Comparison of ENCODE assay signal across 1 cellular context in genomic region chr22:27896251-27896650, GRCh38.
TF ChIP-seq lines count a peak whose summit lies in the region.

No MANE protein-coding gene starts in this region.

TF ChIP-seq in GM12878, 131 proteins besides CTCF, POLR2A, EP300 and RAD21 (continued from another document and continues in another):
- TF ChIP-seq PRDM15 (CRISPR knock-in tag; IDR thresholded peaks at IDR 0.05) = no peak
- TF ChIP-seq EED (IDR thresholded peaks at IDR 0.05; ENCODE audit: low read depth) = peak; percentile 65
- 0 out of 2 replicates have a peak, but pooled peaks have one; percentile 21 for TF ChIP-seq NR2F1 (conservative IDR thresholded peaks at IDR 0.05)
- peak; percentile 45 to 56; a peak in 2 of 4 replicates for TF ChIP-seq IKZF2 (IDR thresholded peaks at IDR 0.05)
- TF ChIP-seq ELK1 (IDR thresholded peaks at IDR 0.05; ENCODE audit: low read depth, low read length) = no peak
- no peak for TF ChIP-seq SIX5 (IDR thresholded peaks at IDR 0.05; ENCODE audit: low read depth, low read length, severe bottlenecking)
- TF ChIP-seq NR2C2 (IDR thresholded peaks at IDR 0.05; ENCODE audit: borderline replicate concordance, control insufficient read depth, insufficient read length, low read depth) = no peak
- no peak for TF ChIP-seq ZBED1 (IDR thresholded peaks at IDR 0.05; ENCODE audit: borderline replicate concordance)
- no peak for TF ChIP-seq YBX1 (IDR thresholded peaks at IDR 0.05)
- TF ChIP-seq E2F4 (IDR thresholded peaks at IDR 0.05; ENCODE audit: low read depth, low read length) = no peak
- TF ChIP-seq JUNB (IDR thresholded peaks at IDR 0.05) = peak; percentile 79
- TF ChIP-seq ESRRA (IDR thresholded peaks at IDR 0.05; ENCODE audit: low read length) = no peak
- no peak for TF ChIP-seq KDM1A (IDR thresholded peaks at IDR 0.05; ENCODE audit: borderline replicate concordance)
- no peak for TF ChIP-seq CHD4 (IDR thresholded peaks at IDR 0.05)
- no peak for TF ChIP-seq RB1 (IDR thresholded peaks at IDR 0.05; ENCODE audit: borderline replicate concordance)
- TF ChIP-seq, protein P1, sequence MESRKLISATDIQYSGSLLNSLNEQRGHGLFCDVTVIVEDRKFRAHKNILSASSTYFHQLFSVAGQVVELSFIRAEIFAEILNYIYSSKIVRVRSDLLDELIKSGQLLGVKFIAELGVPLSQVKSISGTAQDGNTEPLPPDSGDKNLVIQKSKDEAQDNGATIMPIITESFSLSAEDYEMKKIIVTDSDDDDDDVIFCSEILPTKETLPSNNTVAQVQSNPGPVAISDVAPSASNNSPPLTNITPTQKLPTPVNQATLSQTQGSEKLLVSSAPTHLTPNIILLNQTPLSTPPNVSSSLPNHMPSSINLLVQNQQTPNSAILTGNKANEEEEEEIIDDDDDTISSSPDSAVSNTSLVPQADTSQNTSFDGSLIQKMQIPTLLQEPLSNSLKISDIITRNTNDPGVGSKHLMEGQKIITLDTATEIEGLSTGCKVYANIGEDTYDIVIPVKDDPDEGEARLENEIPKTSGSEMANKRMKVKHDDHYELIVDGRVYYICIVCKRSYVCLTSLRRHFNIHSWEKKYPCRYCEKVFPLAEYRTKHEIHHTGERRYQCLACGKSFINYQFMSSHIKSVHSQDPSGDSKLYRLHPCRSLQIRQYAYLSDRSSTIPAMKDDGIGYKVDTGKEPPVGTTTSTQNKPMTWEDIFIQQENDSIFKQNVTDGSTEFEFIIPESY (IDR thresholded peaks at IDR 0.05) = no peak
- no peak for TF ChIP-seq SMAD5 (IDR thresholded peaks at IDR 0.05; ENCODE audit: low read depth)
- no peak for TF ChIP-seq ZNF207 (IDR thresholded peaks at IDR 0.05; ENCODE audit: borderline replicate concordance)
- TF ChIP-seq POU2F2 (IDR thresholded peaks at IDR 0.05; ENCODE audit: borderline replicate concordance, low read depth, low read length) = peak; percentile 58; the same call in 1 of the 3 replicates
- no peak for TF ChIP-seq ZZZ3 (IDR thresholded peaks at IDR 0.05; ENCODE audit: control insufficient read depth, insufficient read length, low read depth)
- no peak for TF ChIP-seq RBBP5 (conservative IDR thresholded peaks at IDR 0.05)
- no peak for TF ChIP-seq POLR2AphosphoS2 (IDR thresholded peaks at IDR 0.05; ENCODE audit: low read depth, low read length)
- TF ChIP-seq ZNF24 (IDR thresholded peaks at IDR 0.05) = no peak
- TF ChIP-seq, protein P2, sequence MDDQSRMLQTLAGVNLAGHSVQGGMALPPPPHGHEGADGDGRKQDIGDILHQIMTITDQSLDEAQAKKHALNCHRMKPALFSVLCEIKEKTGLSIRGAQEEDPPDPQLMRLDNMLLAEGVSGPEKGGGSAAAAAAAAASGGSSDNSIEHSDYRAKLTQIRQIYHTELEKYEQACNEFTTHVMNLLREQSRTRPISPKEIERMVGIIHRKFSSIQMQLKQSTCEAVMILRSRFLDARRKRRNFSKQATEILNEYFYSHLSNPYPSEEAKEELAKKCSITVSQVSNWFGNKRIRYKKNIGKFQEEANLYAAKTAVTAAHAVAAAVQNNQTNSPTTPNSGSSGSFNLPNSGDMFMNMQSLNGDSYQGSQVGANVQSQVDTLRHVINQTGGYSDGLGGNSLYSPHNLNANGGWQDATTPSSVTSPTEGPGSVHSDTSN (IDR thresholded peaks at IDR 0.05; ENCODE audit: insufficient replicate concordance, low read depth, low read length) = peak; percentile 25
- no peak for TF ChIP-seq ASH2L (IDR thresholded peaks at IDR 0.05; ENCODE audit: borderline replicate concordance, low read depth)
- TF ChIP-seq SP1 (IDR thresholded peaks at IDR 0.05; ENCODE audit: low read depth, low read length) = no peak
- TF ChIP-seq KAT2A (conservative IDR thresholded peaks at IDR 0.05; ENCODE audit: control insufficient read depth, low read depth, low read length) = no peak
- TF ChIP-seq HDAC6 (IDR thresholded peaks at IDR 0.05; ENCODE audit: unreplicated experiment) = no peak
- TF ChIP-seq BRCA1 (IDR thresholded peaks at IDR 0.05; ENCODE audit: low read depth, low read length) = no peak
- no peak for TF ChIP-seq SREBF2 (IDR thresholded peaks at IDR 0.05; ENCODE audit: low read length)
- TF ChIP-seq IRF3 (IDR thresholded peaks at IDR 0.05) = no peak
- peak; percentile 73; the same call in 1 of the 2 replicates for TF ChIP-seq MTA2 (IDR thresholded peaks at IDR 0.05; ENCODE audit: low read depth)
- no peak for TF ChIP-seq SRF (IDR thresholded peaks at IDR 0.05; ENCODE audit: low read depth in 2 of 2, low read length in 2 of 2)
- TF ChIP-seq RAD51 (IDR thresholded peaks at IDR 0.05) = no peak
- TF ChIP-seq, protein P3, sequence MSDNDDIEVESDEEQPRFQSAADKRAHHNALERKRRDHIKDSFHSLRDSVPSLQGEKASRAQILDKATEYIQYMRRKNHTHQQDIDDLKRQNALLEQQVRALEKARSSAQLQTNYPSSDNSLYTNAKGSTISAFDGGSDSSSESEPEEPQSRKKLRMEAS (IDR thresholded peaks at IDR 0.05; ENCODE audit: low read depth, low read length) = no peak
- TF ChIP-seq FOS (IDR thresholded peaks at IDR 0.05; ENCODE audit: borderline replicate concordance, extremely low read depth, insufficient read length) = no peak
- no peak for TF ChIP-seq ZBTB40 (IDR thresholded peaks at IDR 0.05; ENCODE audit: borderline replicate concordance)
- TF ChIP-seq BACH1 (IDR thresholded peaks at IDR 0.05; ENCODE audit: borderline replicate concordance) = no peak
- TF ChIP-seq NBN (IDR thresholded peaks at IDR 0.05) = no peak
- TF ChIP-seq SPI1 (IDR thresholded peaks at IDR 0.05; ENCODE audit: borderline replicate concordance, insufficient read depth, low read depth, low read length) = no peak
- TF ChIP-seq HDGF (IDR thresholded peaks at IDR 0.05) = no peak
- no peak for TF ChIP-seq REST (IDR thresholded peaks at IDR 0.05; ENCODE audit: low read depth, low read length)
- 0 out of 2 replicates have a peak, but pooled peaks have one; percentile 29 for TF ChIP-seq TCF3 (IDR thresholded peaks at IDR 0.05; ENCODE audit: borderline replicate concordance, insufficient read depth, low read depth, low read length)
- TF ChIP-seq TCF7 (IDR thresholded peaks at IDR 0.05; ENCODE audit: borderline replicate concordance) = peak; percentile 76
- TF ChIP-seq RUNX3 (IDR thresholded peaks at IDR 0.05; ENCODE audit: low read length) = peak; percentile 95
